Comparison of ENCODE assay signal across 8 cellular contexts in the genomic region with DNA sequence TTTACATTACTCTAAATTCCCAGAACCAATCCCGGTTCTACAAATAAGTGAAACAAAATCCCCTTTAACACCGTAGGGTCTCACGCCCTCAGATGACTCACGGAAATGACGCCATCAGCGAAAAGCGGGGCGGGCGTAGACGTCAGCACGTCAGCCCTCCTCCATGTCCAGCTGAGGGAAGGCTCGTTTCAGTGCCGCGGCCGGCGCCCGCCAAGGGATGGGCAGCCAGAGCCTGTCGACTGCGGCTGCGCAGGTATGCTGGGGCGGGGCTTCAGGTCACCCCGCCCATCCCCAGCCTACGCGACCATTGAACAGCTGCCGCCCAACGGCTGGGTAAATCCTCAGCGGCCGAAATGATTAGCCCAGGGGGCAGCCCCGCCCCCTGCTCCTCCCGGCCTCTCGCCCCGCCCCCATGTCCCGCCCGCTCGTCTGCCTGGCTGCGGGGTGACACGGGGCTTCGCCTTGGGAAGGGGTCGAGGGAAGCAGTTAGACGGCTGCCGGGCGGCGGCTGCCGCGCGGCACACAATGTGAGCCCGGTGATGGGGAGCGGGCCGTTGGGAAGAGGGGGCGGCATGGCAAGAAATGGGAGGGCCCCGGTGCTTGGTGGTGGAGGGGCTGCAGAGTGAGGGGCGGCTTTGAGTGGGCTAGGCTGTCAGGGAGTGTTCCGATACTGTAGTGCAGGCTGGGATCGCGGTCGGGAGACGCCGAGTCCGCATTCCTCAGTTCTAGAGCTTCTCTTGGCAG. TPM values are rescaled to one million over a fixed set of nuclear protein-coding genes. Genes with fewer than 3 reads are reported as not detected.
DNase-seq lines count a peak whose midpoint lies in the region; ATAC-seq, FAIRE-seq and TF ChIP-seq lines count a peak whose summit lies in the region.

Gene NBEAL1, plus strand, starts transcription at position 420 of the 744 bp plus-strand sequence. CDS start 1,510 bp downstream, outside the sequence.

- H3K36me3 ChIP-seq in ascending aorta = no peaks in the 10 kb centered on the region
- no peaks in the 10 kb centered on the region for H3K36me3 ChIP-seq in right atrium auricular region
- no peaks in the 10 kb centered on the region for H3K36me3 ChIP-seq in psoas muscle (ENCODE audit: insufficient read depth in 1 of 2, low read depth in 1 of 2)

- H3K27ac ChIP-seq in ascending aorta (peak within 1 kb of the TSS; percentile 90 to 97), right atrium auricular region (peak within 1 kb of the TSS; percentile 93 to 99), psoas muscle (peak within 1 kb of the TSS; percentile 90)

- peak; percentile 97 for ATAC-seq in GM18498 (IDR thresholded peaks at IDR 0.05; ENCODE audit: unreplicated experiment)
- ATAC-seq in HG02938 (IDR thresholded peaks at IDR 0.05; ENCODE audit: unreplicated experiment) = peak; percentile 96
- ATAC-seq in psoas muscle = peak; percentile 97 to 98 (median 98)

- H3K9me3 ChIP-seq in ascending aorta (no peaks in the 10 kb centered on the region), right atrium auricular region (no peaks in the 10 kb centered on the region), psoas muscle (no peaks in the 10 kb centered on the region)

- 0 to 1% (median 1%) methylated on average over 48 to 59 of the region's 59 CpGs for WGBS in psoas muscle, 3 donors

- DNase-seq in NCI-H187 (lab: John Stamatoyannopoulos, UW) (peak; percentile 87 to 94), T-helper 2 cell (peak; percentile 93 to 98 (median 95)), ascending aorta (ENCODE audit: low spot score in 2 of 2) (peak; percentile 95 to 99), right atrium auricular region (ENCODE audit: low spot score) (peak; percentile 99), psoas muscle (peak; percentile 98 to 99), urothelium cell line (ENCODE audit: low spot score) (peak; percentile 97)

- TF ChIP-seq CTCF in ascending aorta (IDR thresholded peaks at IDR 0.05) = no peak
- no peak for TF ChIP-seq CTCF in right atrium auricular region (IDR thresholded peaks at IDR 0.05)
- no peak for TF ChIP-seq CTCF in psoas muscle (IDR thresholded peaks at IDR 0.05)

- H3K4me1 ChIP-seq in ascending aorta (peaks cover 0 to under 1% of the 10 kb centered on the region in 2 donors), right atrium auricular region (peaks cover 0 to 34% of the 10 kb centered on the region in 2 donors), psoas muscle (peaks cover 36% of the 10 kb centered on the region)

- intact Hi-C loops in ascending aorta (cut with DNase I) (loop anchor here (2.0 to 10.0 kb wide), 3 partner anchors 22 to 380 kb away; partner anchors contain the start of genes CARF, FAM117B and WDR12), psoas muscle (cut with DNase I) (no loop called here)

- H3K4me3 ChIP-seq in ascending aorta (peak within 1 kb of the TSS; percentile 72 to 83), right atrium auricular region (peak within 1 kb of the TSS; percentile 70 to 97), psoas muscle (peak within 1 kb of the TSS; percentile 91)

- FAIRE-seq in urothelium cell line (lab: Jason Lieb, UNC) = peak; percentile 96

- H3K27me3 ChIP-seq in ascending aorta = no peaks in the 10 kb centered on the region
- H3K27me3 ChIP-seq in right atrium auricular region = no peaks in the 10 kb centered on the region
- no peaks in the 10 kb centered on the region for H3K27me3 ChIP-seq in psoas muscle (ENCODE audit: insufficient read depth in 3 of 3, low read length in 2 of 3)

RNA-seq across cellular contexts. Expression of gene NBEAL1, which starts in this region (rescaled TPM):
- total RNA-seq in ascending aorta = 33.0 TPM
- total RNA-seq in right atrium auricular region = 10 to 100 TPM; 11.6 to 20.1 TPM
- 10 to 100 TPM in 2 of 4 donors, 1 to 10 TPM in 2; 8.7 to 14.7 (median 9.7) TPM for total RNA-seq in psoas muscle
- polyA plus RNA-seq in psoas muscle = 1 to 10 TPM; 2.3 to 3.4 (median 3.0) TPM

Comparison
In these comparisons a context has a peak if more than half of its experiments do, and no peak if none do; other contexts are left out.
1. Peak in every context shown above with its lines: DNase-seq, ATAC-seq, H3K4me3 ChIP-seq and H3K27ac ChIP-seq.